Comparison of ENCODE assay signal across 2 cellular contexts in the genomic region with DNA sequence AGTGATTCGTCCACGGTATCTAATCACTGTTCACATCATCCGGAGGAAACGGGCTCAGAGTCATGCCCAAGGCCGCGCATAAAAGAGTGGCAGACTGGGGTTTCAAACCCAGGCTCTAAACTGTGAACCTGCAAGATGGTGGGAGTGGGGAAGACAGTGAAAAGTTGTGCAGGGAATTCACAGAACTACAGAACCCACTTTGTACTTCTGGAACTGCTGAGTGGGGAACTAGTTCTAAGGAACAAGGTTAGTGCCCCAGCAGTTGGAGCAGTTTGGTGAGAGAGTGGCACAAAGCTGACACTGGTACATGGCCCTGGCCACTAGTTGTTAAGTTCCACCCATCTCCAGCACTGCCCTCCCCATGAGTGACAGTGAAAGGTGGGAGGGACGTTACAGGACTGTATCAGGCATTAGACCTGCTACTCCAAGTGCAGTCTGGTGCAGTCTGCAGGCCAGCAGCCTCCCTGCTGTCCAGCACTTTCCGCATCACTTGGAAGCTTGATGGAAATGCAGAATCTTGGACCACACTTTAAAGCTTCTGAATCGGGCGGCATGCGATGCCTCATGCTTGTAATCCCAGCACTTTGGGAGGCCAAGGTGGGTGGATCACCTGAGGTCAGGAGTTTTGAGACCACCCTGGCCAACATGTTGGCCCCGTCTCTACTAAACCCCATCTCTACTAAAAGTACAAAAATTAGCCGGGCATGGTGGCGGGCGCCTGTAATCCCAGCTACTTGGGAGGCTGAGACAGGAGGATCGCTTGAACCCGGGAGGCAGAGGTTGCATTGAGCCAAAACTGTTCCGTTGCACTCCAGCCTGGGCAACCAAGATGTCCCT.
A peak's percentile ranks its signal among the peaks of the same experiment; 100 is the strongest.
TF ChIP-seq lines count a peak whose summit lies in the region.

No MANE protein-coding gene starts in this region.

TF ChIP-seq in HCT116, 20 proteins besides CTCF, POLR2A, EP300 and RAD21:
- TF ChIP-seq POLR2AphosphoS5 (IDR thresholded peaks at IDR 0.05; ENCODE audit: low read depth, low read length) (peak; percentile 82), EZH2phosphoT487 (IDR thresholded peaks at IDR 0.05; ENCODE audit: borderline replicate concordance) (no peak)

TF ChIP-seq in K562, 482 proteins besides CTCF, POLR2A, EP300 and RAD21 (continues in another document):
- 0 out of 2 replicates have a peak, but pooled peaks have one; percentile 29 for TF ChIP-seq HSF4 (CRISPR knock-in tag; IDR thresholded peaks at IDR 0.05; ENCODE audit: borderline replicate concordance)
- TF ChIP-seq MAZ (CRISPR knock-in tag; conservative IDR thresholded peaks at IDR 0.05 in 1 of 2, IDR thresholded peaks at IDR 0.05 in 1 of 2): peak in 1 of 2 experiments; percentile 54; a peak in 2 of 4 replicates
- no peak for TF ChIP-seq ZNF583 (CRISPR knock-in tag; IDR thresholded peaks at IDR 0.05)
- no peak for TF ChIP-seq MAFK (IDR thresholded peaks at IDR 0.05; ENCODE audit: low read length)
- TF ChIP-seq, protein P1, sequence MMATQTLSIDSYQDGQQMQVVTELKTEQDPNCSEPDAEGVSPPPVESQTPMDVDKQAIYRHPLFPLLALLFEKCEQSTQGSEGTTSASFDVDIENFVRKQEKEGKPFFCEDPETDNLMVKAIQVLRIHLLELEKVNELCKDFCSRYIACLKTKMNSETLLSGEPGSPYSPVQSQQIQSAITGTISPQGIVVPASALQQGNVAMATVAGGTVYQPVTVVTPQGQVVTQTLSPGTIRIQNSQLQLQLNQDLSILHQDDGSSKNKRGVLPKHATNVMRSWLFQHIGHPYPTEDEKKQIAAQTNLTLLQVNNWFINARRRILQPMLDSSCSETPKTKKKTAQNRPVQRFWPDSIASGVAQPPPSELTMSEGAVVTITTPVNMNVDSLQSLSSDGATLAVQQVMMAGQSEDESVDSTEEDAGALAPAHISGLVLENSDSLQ (IDR thresholded peaks at IDR 0.05): peak; percentile 97
- TF ChIP-seq ZNF3 (CRISPR knock-in tag; IDR thresholded peaks at IDR 0.05): no peak
- peak in 1 of 2 experiments; percentile 4; a peak in 1 of 4 replicates for TF ChIP-seq TEAD1 (CRISPR knock-in tag; IDR thresholded peaks at IDR 0.05)
- no peak for TF ChIP-seq CGGBP1 (CRISPR knock-in tag; IDR thresholded peaks at IDR 0.05)
- no peak for TF ChIP-seq MEF2D (tag; conservative IDR thresholded peaks at IDR 0.05; ENCODE audit: low read depth)
- peak; percentile 55 for TF ChIP-seq CHD4 (IDR thresholded peaks at IDR 0.05; ENCODE audit: insufficient read depth, insufficient replicate concordance, low read depth, low read length, poor library complexity, severe bottlenecking)
- no peak for TF ChIP-seq PYGO2 (tag; IDR thresholded peaks at IDR 0.05)
- TF ChIP-seq MEIS2 (IDR thresholded peaks at IDR 0.05; ENCODE audit: partially characterized antibody): peak; percentile 45
- TF ChIP-seq YY1 (IDR thresholded peaks at IDR 0.05; ENCODE audit: borderline replicate concordance in 1 of 3, control insufficient read depth in 1 of 3, extremely low read depth in 1 of 3, insufficient read depth in 3 of 3, insufficient read length in 1 of 3, insufficient replicate concordance in 2 of 3, low read depth in 1 of 3, low read length in 2 of 3): peak in 1 of 3 experiments; percentile 38
- no peak for TF ChIP-seq ZNF133 (CRISPR knock-in tag; IDR thresholded peaks at IDR 0.05)
- TF ChIP-seq NR2F6 (CRISPR knock-in tag; IDR thresholded peaks at IDR 0.05): 0 out of 2 replicates have a peak, but pooled peaks have one; percentile 36
- TF ChIP-seq SMAD3 (CRISPR knock-in tag; conservative IDR thresholded peaks at IDR 0.05): 0 out of 2 replicates have a peak, but pooled peaks have one; percentile 40
- peak; percentile 72 for TF ChIP-seq KDM5B (IDR thresholded peaks at IDR 0.05; ENCODE audit: insufficient replicate concordance, low read depth, low read length)
- TF ChIP-seq POLR2B (IDR thresholded peaks at IDR 0.05; ENCODE audit: low read depth, partially characterized antibody): peak; percentile 24
- TF ChIP-seq JUNB (CRISPR knock-in tag; conservative IDR thresholded peaks at IDR 0.05): no peak
- TF ChIP-seq TSC22D4 (tag; IDR thresholded peaks at IDR 0.05): no peak
- peak in 1 of 2 experiments; percentile 47; a peak in 1 of 4 replicates for TF ChIP-seq HDAC1 (IDR thresholded peaks at IDR 0.05)
- TF ChIP-seq ZNF395 (CRISPR knock-in tag; IDR thresholded peaks at IDR 0.05): 0 out of 2 replicates have a peak, but pooled peaks have one; percentile 17
- TF ChIP-seq PBX2 (CRISPR knock-in tag; IDR thresholded peaks at IDR 0.05; ENCODE audit: low read depth): no peak
- TF ChIP-seq PBX2 (tag; conservative IDR thresholded peaks at IDR 0.05; ENCODE audit: low read depth): peak; percentile 65
- TF ChIP-seq HDGF (IDR thresholded peaks at IDR 0.05): peak; percentile 61; the same call in 1 of the 2 replicates
- TF ChIP-seq, protein P2, sequence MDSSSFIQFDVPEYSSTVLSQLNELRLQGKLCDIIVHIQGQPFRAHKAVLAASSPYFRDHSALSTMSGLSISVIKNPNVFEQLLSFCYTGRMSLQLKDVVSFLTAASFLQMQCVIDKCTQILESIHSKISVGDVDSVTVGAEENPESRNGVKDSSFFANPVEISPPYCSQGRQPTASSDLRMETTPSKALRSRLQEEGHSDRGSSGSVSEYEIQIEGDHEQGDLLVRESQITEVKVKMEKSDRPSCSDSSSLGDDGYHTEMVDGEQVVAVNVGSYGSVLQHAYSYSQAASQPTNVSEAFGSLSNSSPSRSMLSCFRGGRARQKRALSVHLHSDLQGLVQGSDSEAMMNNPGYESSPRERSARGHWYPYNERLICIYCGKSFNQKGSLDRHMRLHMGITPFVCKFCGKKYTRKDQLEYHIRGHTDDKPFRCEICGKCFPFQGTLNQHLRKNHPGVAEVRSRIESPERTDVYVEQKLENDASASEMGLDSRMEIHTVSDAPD (CRISPR knock-in tag; IDR thresholded peaks at IDR 0.05): no peak
- no peak for TF ChIP-seq TCF7 (IDR thresholded peaks at IDR 0.05; ENCODE audit: borderline replicate concordance)
- TF ChIP-seq ESRRB (CRISPR knock-in tag; IDR thresholded peaks at IDR 0.05; ENCODE audit: borderline replicate concordance): no peak
- no peak for TF ChIP-seq KDM4B (IDR thresholded peaks at IDR 0.05; ENCODE audit: borderline replicate concordance in 2 of 2, low read depth in 1 of 2)
- TF ChIP-seq MED1 (CRISPR knock-in tag; IDR thresholded peaks at IDR 0.05; ENCODE audit: borderline replicate concordance): no peak
- TF ChIP-seq BHLHE40 (IDR thresholded peaks at IDR 0.05; ENCODE audit: low read length): 0 out of 2 replicates have a peak, but pooled peaks have one; percentile 10
- TF ChIP-seq ZNF165 (CRISPR knock-in tag; IDR thresholded peaks at IDR 0.05; ENCODE audit: borderline replicate concordance): 0 out of 2 replicates have a peak, but pooled peaks have one; percentile 38
- TF ChIP-seq HNRNPH1 (optimal IDR thresholded peaks at IDR 0.05; ENCODE audit: low read depth, low read length): no peak
- TF ChIP-seq ZFP1 (CRISPR knock-in tag; IDR thresholded peaks at IDR 0.05): peak; percentile 3; the same call in 1 of the 2 replicates
- no peak for TF ChIP-seq NR4A1 (CRISPR knock-in tag; IDR thresholded peaks at IDR 0.05)
- TF ChIP-seq NR4A1 (tag; IDR thresholded peaks at IDR 0.05): peak; percentile 57; the same call in 1 of the 2 replicates
- TF ChIP-seq, protein P3, sequence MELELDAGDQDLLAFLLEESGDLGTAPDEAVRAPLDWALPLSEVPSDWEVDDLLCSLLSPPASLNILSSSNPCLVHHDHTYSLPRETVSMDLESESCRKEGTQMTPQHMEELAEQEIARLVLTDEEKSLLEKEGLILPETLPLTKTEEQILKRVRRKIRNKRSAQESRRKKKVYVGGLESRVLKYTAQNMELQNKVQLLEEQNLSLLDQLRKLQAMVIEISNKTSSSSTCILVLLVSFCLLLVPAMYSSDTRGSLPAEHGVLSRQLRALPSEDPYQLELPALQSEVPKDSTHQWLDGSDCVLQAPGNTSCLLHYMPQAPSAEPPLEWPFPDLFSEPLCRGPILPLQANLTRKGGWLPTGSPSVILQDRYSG (tag; conservative IDR thresholded peaks at IDR 0.05; ENCODE audit: low read depth): peak; percentile 73; the same call in 1 of the 2 replicates
- peak; percentile 40 for TF ChIP-seq ZFP36 (IDR thresholded peaks at IDR 0.05; ENCODE audit: low read depth, low read length, partially characterized antibody)
- no peak; the same call in 1 of the 2 replicates for TF ChIP-seq MBD2 (IDR thresholded peaks at IDR 0.05; ENCODE audit: borderline replicate concordance, low read depth)
- TF ChIP-seq CREB1 (IDR thresholded peaks at IDR 0.05): no peak
- TF ChIP-seq CREB1 (CRISPR knock-in tag; IDR thresholded peaks at IDR 0.05): peak; percentile 30; the same call in 1 of the 2 replicates
- TF ChIP-seq, protein P4, sequence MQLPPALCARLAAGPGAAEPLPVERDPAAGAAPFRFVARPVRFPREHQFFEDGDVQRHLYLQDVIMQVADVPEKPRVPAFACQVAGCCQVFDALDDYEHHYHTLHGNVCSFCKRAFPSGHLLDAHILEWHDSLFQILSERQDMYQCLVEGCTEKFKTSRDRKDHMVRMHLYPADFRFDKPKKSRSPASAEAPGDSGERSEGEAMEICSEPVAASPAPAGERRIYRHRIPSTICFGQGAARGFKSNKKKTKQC (CRISPR knock-in tag; IDR thresholded peaks at IDR 0.05): no peak
- TF ChIP-seq ZNF584 (CRISPR knock-in tag; IDR thresholded peaks at IDR 0.05; ENCODE audit: low read depth): no peak; the same call in 1 of the 2 replicates
- no peak for TF ChIP-seq ZNF384 (IDR thresholded peaks at IDR 0.05; ENCODE audit: low read depth, low read length)
- TF ChIP-seq SNAPC5 (CRISPR knock-in tag; IDR thresholded peaks at IDR 0.05): no peak
- no peak for TF ChIP-seq ZZZ3 (IDR thresholded peaks at IDR 0.05)
- no peak for TF ChIP-seq CBFA2T3 (IDR thresholded peaks at IDR 0.05)
- TF ChIP-seq PTTG1 (tag; IDR thresholded peaks at IDR 0.05; ENCODE audit: low read depth): peak; percentile 28; the same call in 1 of the 2 replicates
- 0 out of 2 replicates have a peak, but pooled peaks have one; percentile 7 for TF ChIP-seq NFATC3 (IDR thresholded peaks at IDR 0.05)
- TF ChIP-seq PML (IDR thresholded peaks at IDR 0.05; ENCODE audit: low read length): no peak
- TF ChIP-seq ZSCAN32 (CRISPR knock-in tag; IDR thresholded peaks at IDR 0.05): peak; percentile 4; the same call in 1 of the 2 replicates
- TF ChIP-seq, protein P5, sequence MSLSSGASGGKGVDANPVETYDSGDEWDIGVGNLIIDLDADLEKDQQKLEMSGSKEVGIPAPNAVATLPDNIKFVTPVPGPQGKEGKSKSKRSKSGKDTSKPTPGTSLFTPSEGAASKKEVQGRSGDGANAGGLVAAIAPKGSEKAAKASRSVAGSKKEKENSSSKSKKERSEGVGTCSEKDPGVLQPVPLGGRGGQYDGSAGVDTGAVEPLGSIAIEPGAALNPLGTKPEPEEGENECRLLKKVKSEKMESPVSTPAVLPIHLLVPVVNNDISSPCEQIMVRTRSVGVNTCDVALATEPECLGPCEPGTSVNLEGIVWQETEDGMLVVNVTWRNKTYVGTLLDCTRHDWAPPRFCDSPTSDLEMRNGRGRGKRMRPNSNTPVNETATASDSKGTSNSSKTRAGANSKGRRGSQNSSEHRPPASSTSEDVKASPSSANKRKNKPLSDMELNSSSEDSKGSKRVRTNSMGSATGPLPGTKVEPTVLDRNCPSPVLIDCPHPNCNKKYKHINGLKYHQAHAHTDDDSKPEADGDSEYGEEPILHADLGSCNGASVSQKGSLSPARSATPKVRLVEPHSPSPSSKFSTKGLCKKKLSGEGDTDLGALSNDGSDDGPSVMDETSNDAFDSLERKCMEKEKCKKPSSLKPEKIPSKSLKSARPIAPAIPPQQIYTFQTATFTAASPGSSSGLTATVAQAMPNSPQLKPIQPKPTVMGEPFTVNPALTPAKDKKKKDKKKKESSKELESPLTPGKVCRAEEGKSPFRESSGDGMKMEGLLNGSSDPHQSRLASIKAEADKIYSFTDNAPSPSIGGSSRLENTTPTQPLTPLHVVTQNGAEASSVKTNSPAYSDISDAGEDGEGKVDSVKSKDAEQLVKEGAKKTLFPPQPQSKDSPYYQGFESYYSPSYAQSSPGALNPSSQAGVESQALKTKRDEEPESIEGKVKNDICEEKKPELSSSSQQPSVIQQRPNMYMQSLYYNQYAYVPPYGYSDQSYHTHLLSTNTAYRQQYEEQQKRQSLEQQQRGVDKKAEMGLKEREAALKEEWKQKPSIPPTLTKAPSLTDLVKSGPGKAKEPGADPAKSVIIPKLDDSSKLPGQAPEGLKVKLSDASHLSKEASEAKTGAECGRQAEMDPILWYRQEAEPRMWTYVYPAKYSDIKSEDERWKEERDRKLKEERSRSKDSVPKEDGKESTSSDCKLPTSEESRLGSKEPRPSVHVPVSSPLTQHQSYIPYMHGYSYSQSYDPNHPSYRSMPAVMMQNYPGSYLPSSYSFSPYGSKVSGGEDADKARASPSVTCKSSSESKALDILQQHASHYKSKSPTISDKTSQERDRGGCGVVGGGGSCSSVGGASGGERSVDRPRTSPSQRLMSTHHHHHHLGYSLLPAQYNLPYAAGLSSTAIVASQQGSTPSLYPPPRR (CRISPR knock-in tag; IDR thresholded peaks at IDR 0.05; ENCODE audit: borderline replicate concordance): no peak
